Comparison of ENCODE assay signal across 22 cellular contexts in the genomic region with DNA sequence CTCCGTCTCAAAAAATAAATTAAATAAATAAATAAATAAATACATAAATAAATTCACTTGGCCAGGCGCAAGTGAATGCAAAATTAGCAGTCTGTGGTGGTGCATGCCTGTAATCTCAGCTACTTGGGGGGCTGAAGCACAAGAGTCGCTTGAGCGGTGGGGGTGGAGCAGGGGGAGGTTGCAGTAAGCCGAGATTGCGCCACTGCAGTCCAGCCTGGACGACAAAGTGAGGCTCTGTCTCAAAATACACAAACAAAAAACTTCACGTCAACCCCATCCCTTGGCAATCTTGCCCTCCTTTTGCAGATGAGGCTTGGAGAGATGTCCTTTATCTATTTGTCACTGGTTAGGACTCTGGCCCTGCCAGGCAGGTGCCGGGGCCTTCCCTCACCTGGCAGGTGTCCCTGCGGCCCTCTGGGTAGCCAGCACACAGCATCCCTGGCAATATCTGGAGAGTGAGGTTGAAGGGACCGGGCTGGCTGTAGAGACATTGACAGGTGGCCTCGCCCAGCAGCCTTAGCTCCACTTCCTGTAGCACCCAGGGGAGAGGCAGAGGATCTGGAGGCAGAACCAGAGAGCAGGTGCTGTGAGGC. TPM values are rescaled to one million over a fixed set of nuclear protein-coding genes. Genes with fewer than 3 reads are reported as not detected.
DNase-seq lines count a peak whose midpoint lies in the region; ATAC-seq, FAIRE-seq and TF ChIP-seq lines count a peak whose summit lies in the region.
"Had no signal": no experiment of that assay in that cellular context is flagged by ENCODE, and none has a peak within 500 bp of the region (broad histone marks: within the 10 kb centered on the region; RNA-seq: fewer than 3 reads in every experiment).

No MANE protein-coding gene starts in this region.

- in situ Hi-C loops in HepG2 (cut with HindIII; ENCODE audit: extremely low pct_ligation_motif_present, low pct_unique_long_range_greater_than_20kb), result no loop called here

- peaks cover 0 to 33% of the 10 kb centered on the region in 2 experiments; a peak in 4 of 5 replicates for H3K27me3 ChIP-seq in HepG2 (ENCODE audit: control insufficient read depth in 1 of 2, insufficient read depth in 2 of 2, low read length in 2 of 2)
- no peaks in the 10 kb centered on the region for H3K27me3 ChIP-seq in right lobe of liver
- H3K27me3 ChIP-seq in breast epithelium, result no peaks in the 10 kb centered on the region

- intact Hi-C loops in HepG2 (cut with micrococcal nuclease; ENCODE audit: unreplicated experiment) (loop anchor here (10.0 kb wide), 1 partner anchor 191 kb away; a partner anchor contains a TSS), right lobe of liver (cut with DNase I) (no loop called here), left ventricle myocardium superior (cut with micrococcal nuclease) (no loop called here), breast epithelium (cut with DNase I; ENCODE audit: low total_unique reads) (no loop called here)

- ATAC-seq in HepG2, result no peak
- ATAC-seq in right lobe of liver, result no peak
- ATAC-seq in left ventricle myocardium superior, result no peak
- ATAC-seq: GM12878, GM23338 had no signal

- WGBS in HepG2 (ENCODE audit: low lambda C conversion rate), result 5% methylated on average over 10 of the region's 12 CpGs
- WGBS in right lobe of liver (ENCODE audit: insufficient coverage, low coverage, low lambda C conversion rate, missing lambda C conversion rate), result 40% methylated on average over 7 of the region's 12 CpGs

- TF ChIP-seq CTCF in HepG2 (CRISPR knock-in tag; IDR thresholded peaks at IDR 0.05) (no peak), right lobe of liver (IDR thresholded peaks at IDR 0.05) (no peak), breast epithelium (IDR thresholded peaks at IDR 0.05) (no peak)

- no peak overlapping the region for H3K9ac ChIP-seq in HepG2 (ENCODE audit: insufficient read depth, low read depth, low read length)

- TF ChIP-seq EP300 in HepG2 (IDR thresholded peaks at IDR 0.05; ENCODE audit: low read depth in 2 of 2, low read length in 2 of 2), result no peak
- no peak for TF ChIP-seq EP300 in HepG2 (CRISPR knock-in tag; IDR thresholded peaks at IDR 0.05; ENCODE audit: borderline replicate concordance)

- no peaks in the 10 kb centered on the region for H3K36me3 ChIP-seq in HepG2 (replicated peaks in 1 of 2; ENCODE audit: control insufficient read depth in 1 of 2, insufficient read depth in 2 of 2, low read length in 2 of 2)
- no peaks in the 10 kb centered on the region for H3K36me3 ChIP-seq in right lobe of liver
- H3K36me3 ChIP-seq in breast epithelium, result no peaks in the 10 kb centered on the region

- POLR2A ChIA-PET in HepG2 (lab: Yijun Ruan, JAX), result interaction anchor here (1.5 to 1.6 kb wide), 2 partner anchors 34 to 147 kb away, joined by 3 to 7 read pairs; a partner anchor contains a TSS

- H3K9me3 ChIP-seq in HepG2 (ENCODE audit: low read length) (no peaks in the 10 kb centered on the region), right lobe of liver (no peaks in the 10 kb centered on the region), breast epithelium (no peaks in the 10 kb centered on the region)

- no peaks in the 10 kb centered on the region for H4K20me1 ChIP-seq in HepG2 (ENCODE audit: insufficient read depth, low read length)

- H3K79me2 ChIP-seq in HepG2 (ENCODE audit: insufficient read depth, low read length), result no peaks in the 10 kb centered on the region

- DNase-seq in HepG2 (ENCODE audit: low spot score), result peak; percentile 50
- no peak for DNase-seq in right lobe of liver
- peak; percentile 11 for DNase-seq in MV-4-11 (lab: John Stamatoyannopoulos, UW)
- DNase-seq in RPMI8226, result peak; percentile 35
- no peak for DNase-seq in left ventricle myocardium superior
- no peak for DNase-seq in cortex of kidney (lab: John Stamatoyannopoulos, UW)
- DNase-seq in breast epithelium (ENCODE audit: low spot score in 2 of 2), result no peak
- DNase-seq: AML-193, HCEC 1CT, KBM-7, NCI-H1417 treated with DMSO at 0.1 percent for 48 hours, NCI-H2029, NCI-H524, Right ventricle myocardium superior, SW 1271, T-helper 2 cell had no signal

- H3K27ac ChIP-seq in HepG2 (ENCODE audit: extremely low read length, insufficient read depth, low read length), result no peak overlapping the region
- no peak overlapping the region for H3K27ac ChIP-seq in right lobe of liver
- no peak overlapping the region for H3K27ac ChIP-seq in breast epithelium
- H3K27ac ChIP-seq: C4-2B had no signal

- BruUV-seq in HepG2 (replicated peaks; lab: Mats Ljungman, UMichigan), result no TSS peak

- no peak for TF ChIP-seq RAD21 in HepG2 (CRISPR knock-in tag; IDR thresholded peaks at IDR 0.05)

- H3K4me3 ChIP-seq in HepG2 (replicated peaks in 1 of 3; ENCODE audit: insufficient read depth in 1 of 3, low read depth in 2 of 3, low read length in 3 of 3), result no peak overlapping the region; a peak in 1 of 6 replicates
- H3K4me3 ChIP-seq in right lobe of liver, result no peak overlapping the region
- no peak overlapping the region for H3K4me3 ChIP-seq in breast epithelium
- H3K4me3 ChIP-seq: GM12878, GM23338 had no signal

- peak; percentile 54 for FAIRE-seq in HepG2 (lab: Jason Lieb, UNC)
- FAIRE-seq: GM12878, GM19239, RCC 7860 had no signal

- H2AFZ ChIP-seq in HepG2 (ENCODE audit: low read length), result no peak overlapping the region
- H2AFZ ChIP-seq: GM23338 had no signal

- TF ChIP-seq POLR2A in HepG2 (IDR thresholded peaks at IDR 0.05; ENCODE audit: insufficient read depth in 1 of 2, low read depth in 2 of 2, low read length in 2 of 2) (no peak), right lobe of liver (IDR thresholded peaks at IDR 0.05) (no peak), breast epithelium (IDR thresholded peaks at IDR 0.05) (no peak)

- peaks cover 55% of the 10 kb centered on the region for H3K4me1 ChIP-seq in HepG2 (ENCODE audit: insufficient read depth, low read length)
- H3K4me1 ChIP-seq in right lobe of liver, result peaks cover 0 to 15% (median 7%) of the 10 kb centered on the region in 4 donors
- H3K4me1 ChIP-seq in breast epithelium, result peaks cover 9% of the 10 kb centered on the region in 2 donors

- CTCF ChIA-PET in HepG2 (lab: Yijun Ruan, JAX; ENCODE audit: low intra/inter-chr PET ratio, low total read pairs), result no interaction called here

- H3K4me2 ChIP-seq in HepG2 (ENCODE audit: low read depth, low read length), result peak overlapping the region; percentile 30
- H3K4me2 ChIP-seq: GM23338 had no signal

RNA-seq across cellular contexts. Expression of a gene that starts 4.4 kb away (rescaled TPM):
- total RNA-seq in HepG2 (2016; rRNA removed; fragmentation: Illumina TruSeq; extraction: Trizol) (1.1 and 1.5 TPM in 2 replicates), right lobe of liver (1 to 10 TPM in 3 of 6 experiments, under 1 TPM in 3; 0.25 to 1.6 (median 1.0) TPM), left ventricle myocardium superior (2.7 TPM), breast epithelium (1 to 10 TPM in 2 of 3 donors, under 1 TPM in 1; 0.98 to 8.3 (median 2.0) TPM)
- 2.5 and 3.6 TPM in 2 replicates for total RNA-seq in HepG2 (2016; cell fraction: cytosol; rRNA removed; fragmentation: Illumina TruSeq; extraction: Trizol; ENCODE audit: low read depth)
- 0.79 and 2.2 TPM in 2 replicates for total RNA-seq in HepG2 (2016; cell fraction: insoluble cytoplasmic fraction; rRNA removed; fragmentation: Illumina TruSeq; extraction: Trizol)
- 3.2 and 4.8 TPM in 2 replicates for total RNA-seq in HepG2 (2016; cell fraction: membrane; rRNA removed; fragmentation: Illumina TruSeq; extraction: Trizol)
- total RNA-seq in HepG2 (2016; cell fraction: nucleus; rRNA removed; fragmentation: Illumina TruSeq; extraction: Trizol), result 1.1 and 1.8 TPM in 2 replicates
- 2.1 and 2.7 TPM in 2 replicates for polyA plus RNA-seq in HepG2 (2011; rRNA removed)
- polyA plus RNA-seq in HepG2 (2011; cell fraction: cytosol; rRNA removed), result 0.95 and 2.1 TPM in 2 replicates
- polyA plus RNA-seq in HepG2 (2011; cell fraction: nucleus; rRNA removed), result 1.9 and 2.8 TPM in 2 replicates
- 0.71 and 1.5 TPM in 2 replicates for polyA plus RNA-seq in HepG2 (2012)
- 2.1 and 2.2 TPM in 2 replicates for polyA plus RNA-seq in HepG2 (2016; cell fraction: cytosol; fragmentation: Illumina TruSeq; extraction: Trizol; ENCODE audit: low read depth)
- polyA plus RNA-seq in HepG2 (2016; cell fraction: insoluble cytoplasmic fraction; fragmentation: Illumina TruSeq; extraction: Trizol; ENCODE audit: low read depth), result 2.1 and 2.5 TPM in 2 replicates
- 0.93 and 4.0 TPM in 2 replicates for polyA plus RNA-seq in HepG2 (2016; cell fraction: membrane; fragmentation: Illumina TruSeq; extraction: Trizol; ENCODE audit: low read depth)
- polyA plus RNA-seq in HepG2 (2016; cell fraction: nucleus; fragmentation: Illumina TruSeq; extraction: Trizol; ENCODE audit: insufficient read depth, low read depth), result 1.3 and 3.1 TPM in 2 replicates
- 0.76 and 9.9 TPM in 2 replicates for polyA minus RNA-seq in HepG2 (2011; rRNA and poly(A)+ RNA removed; ENCODE audit: low replicate concordance)
- 0.20 and 0.44 TPM in 2 replicates for polyA minus RNA-seq in HepG2 (2011; cell fraction: cytosol; rRNA and poly(A)+ RNA removed)
- polyA minus RNA-seq in HepG2 (2011; cell fraction: nucleus; rRNA and poly(A)+ RNA removed), result 1.3 TPM in 1 of 2 replicates, not detected in the other
- total RNA-seq: OCI-LY7 had no signal

RNA-seq across cellular contexts. Expression of a gene that starts 10.0 kb away (rescaled TPM):
- total RNA-seq in HepG2 (2016; rRNA removed; fragmentation: Illumina TruSeq; extraction: Trizol) (1.2 and 2.6 TPM in 2 replicates), right lobe of liver (10 to 100 TPM in 4 of 6 experiments, 1 to 10 TPM in 2; 5.6 to 20.0 (median 13.1) TPM), left ventricle myocardium superior (not detected), breast epithelium (10 to 100 TPM in 2 of 3 donors, not detected in 1; 23.6 to 54.4 TPM)
- 0.18 and 0.20 TPM in 2 replicates for total RNA-seq in HepG2 (2016; cell fraction: cytosol; rRNA removed; fragmentation: Illumina TruSeq; extraction: Trizol; ENCODE audit: low read depth)
- 1.4 and 2.9 TPM in 2 replicates for total RNA-seq in HepG2 (2016; cell fraction: insoluble cytoplasmic fraction; rRNA removed; fragmentation: Illumina TruSeq; extraction: Trizol)
- total RNA-seq in HepG2 (2016; cell fraction: membrane; rRNA removed; fragmentation: Illumina TruSeq; extraction: Trizol), result 0.65 and 0.99 TPM in 2 replicates
- 3.0 and 3.8 TPM in 2 replicates for total RNA-seq in HepG2 (2016; cell fraction: nucleus; rRNA removed; fragmentation: Illumina TruSeq; extraction: Trizol)
- 7.2 and 20.0 TPM in 2 replicates for polyA plus RNA-seq in HepG2 (2011; rRNA removed)
- 11.2 and 11.7 TPM in 2 replicates for polyA plus RNA-seq in HepG2 (2011; cell fraction: cytosol; rRNA removed)
- 8.1 and 15.7 TPM in 2 replicates for polyA plus RNA-seq in HepG2 (2011; cell fraction: nucleus; rRNA removed)
- polyA plus RNA-seq in HepG2 (2012), result 12.5 and 34.4 TPM in 2 replicates
- polyA plus RNA-seq in HepG2 (2016; cell fraction: cytosol; fragmentation: Illumina TruSeq; extraction: Trizol; ENCODE audit: low read depth), result 0.41 and 0.50 TPM in 2 replicates
- polyA plus RNA-seq in HepG2 (2016; cell fraction: insoluble cytoplasmic fraction; fragmentation: Illumina TruSeq; extraction: Trizol; ENCODE audit: low read depth), result 1.6 and 1.8 TPM in 2 replicates
- 0.51 and 0.63 TPM in 2 replicates for polyA plus RNA-seq in HepG2 (2016; cell fraction: membrane; fragmentation: Illumina TruSeq; extraction: Trizol; ENCODE audit: low read depth)
- 6.6 and 8.0 TPM in 2 replicates for polyA plus RNA-seq in HepG2 (2016; cell fraction: nucleus; fragmentation: Illumina TruSeq; extraction: Trizol; ENCODE audit: insufficient read depth, low read depth)
- 0.58 and 12.5 TPM in 2 replicates for polyA minus RNA-seq in HepG2 (2011; rRNA and poly(A)+ RNA removed; ENCODE audit: low replicate concordance)
- polyA minus RNA-seq in HepG2 (2011; cell fraction: cytosol; rRNA and poly(A)+ RNA removed), result 5.5 and 9.5 TPM in 2 replicates
- polyA minus RNA-seq in HepG2 (2011; cell fraction: nucleus; rRNA and poly(A)+ RNA removed), result 0.77 and 2.7 TPM in 2 replicates
- total RNA-seq: OCI-LY7, Right ventricle myocardium superior had no signal

RNA-seq across cellular contexts. Expression of a gene that starts 28.0 kb away (rescaled TPM):
- total RNA-seq in HepG2 (2016; rRNA removed; fragmentation: Illumina TruSeq; extraction: Trizol), result 69.5 and 79.0 TPM in 2 replicates
- 35.7 and 36.8 TPM in 2 replicates for total RNA-seq in HepG2 (2016; cell fraction: cytosol; rRNA removed; fragmentation: Illumina TruSeq; extraction: Trizol; ENCODE audit: low read depth)
- total RNA-seq in HepG2 (2016; cell fraction: insoluble cytoplasmic fraction; rRNA removed; fragmentation: Illumina TruSeq; extraction: Trizol), result 66.0 and 82.2 TPM in 2 replicates
- total RNA-seq in HepG2 (2016; cell fraction: membrane; rRNA removed; fragmentation: Illumina TruSeq; extraction: Trizol), result 28.5 and 33.0 TPM in 2 replicates
- 42.9 and 51.1 TPM in 2 replicates for total RNA-seq in HepG2 (2016; cell fraction: nucleus; rRNA removed; fragmentation: Illumina TruSeq; extraction: Trizol)
- 84.2 and 85.3 TPM in 2 replicates for polyA plus RNA-seq in HepG2 (2011; rRNA removed)
- 59.8 and 72.8 TPM in 2 replicates for polyA plus RNA-seq in HepG2 (2011; cell fraction: cytosol; rRNA removed)
- polyA plus RNA-seq in HepG2 (2011; cell fraction: nucleus; rRNA removed), result 112 and 113 TPM in 2 replicates
- polyA plus RNA-seq in HepG2 (2012), result 49.1 and 52.0 TPM in 2 replicates
- polyA plus RNA-seq in HepG2 (2016; cell fraction: cytosol; fragmentation: Illumina TruSeq; extraction: Trizol; ENCODE audit: low read depth), result 5.9 and 6.1 TPM in 2 replicates
- 58.7 and 63.1 TPM in 2 replicates for polyA plus RNA-seq in HepG2 (2016; cell fraction: insoluble cytoplasmic fraction; fragmentation: Illumina TruSeq; extraction: Trizol; ENCODE audit: low read depth)
- 13.2 and 14.8 TPM in 2 replicates for polyA plus RNA-seq in HepG2 (2016; cell fraction: membrane; fragmentation: Illumina TruSeq; extraction: Trizol; ENCODE audit: low read depth)
- 86.8 and 87.6 TPM in 2 replicates for polyA plus RNA-seq in HepG2 (2016; cell fraction: nucleus; fragmentation: Illumina TruSeq; extraction: Trizol; ENCODE audit: insufficient read depth, low read depth)
- polyA minus RNA-seq in HepG2 (2011; rRNA and poly(A)+ RNA removed; ENCODE audit: low replicate concordance), result 37.8 and 50.2 TPM in 2 replicates
- 25.3 and 26.2 TPM in 2 replicates for polyA minus RNA-seq in HepG2 (2011; cell fraction: cytosol; rRNA and poly(A)+ RNA removed)
- 37.3 and 44.0 TPM in 2 replicates for polyA minus RNA-seq in HepG2 (2011; cell fraction: nucleus; rRNA and poly(A)+ RNA removed)
- 10 to 100 TPM; 20.4 to 29.9 (median 25.2) TPM for total RNA-seq in right lobe of liver
- 77.4 TPM for total RNA-seq in left ventricle myocardium superior
- 10 to 100 TPM; 53.6 to 85.0 (median 67.8) TPM for total RNA-seq in breast epithelium

RNA-seq across cellular contexts. Expression of a gene that starts 34.4 kb away (rescaled TPM):
- 64.8 and 68.1 TPM in 2 replicates for total RNA-seq in HepG2 (2016; rRNA removed; fragmentation: Illumina TruSeq; extraction: Trizol)
- 132 and 135 TPM in 2 replicates for total RNA-seq in HepG2 (2016; cell fraction: cytosol; rRNA removed; fragmentation: Illumina TruSeq; extraction: Trizol; ENCODE audit: low read depth)
- 65.7 and 69.2 TPM in 2 replicates for total RNA-seq in HepG2 (2016; cell fraction: insoluble cytoplasmic fraction; rRNA removed; fragmentation: Illumina TruSeq; extraction: Trizol)
- 107 and 110 TPM in 2 replicates for total RNA-seq in HepG2 (2016; cell fraction: membrane; rRNA removed; fragmentation: Illumina TruSeq; extraction: Trizol)
- 164 and 176 TPM in 2 replicates for total RNA-seq in HepG2 (2016; cell fraction: nucleus; rRNA removed; fragmentation: Illumina TruSeq; extraction: Trizol)
- polyA plus RNA-seq in HepG2 (2011; rRNA removed), result 168 and 176 TPM in 2 replicates
- 81.1 and 83.9 TPM in 2 replicates for polyA plus RNA-seq in HepG2 (2011; cell fraction: cytosol; rRNA removed)
- 401 and 461 TPM in 2 replicates for polyA plus RNA-seq in HepG2 (2011; cell fraction: nucleus; rRNA removed)
- polyA plus RNA-seq in HepG2 (2012), result 485 and 576 TPM in 2 replicates
- 70.9 and 79.9 TPM in 2 replicates for polyA plus RNA-seq in HepG2 (2016; cell fraction: cytosol; fragmentation: Illumina TruSeq; extraction: Trizol; ENCODE audit: low read depth)
- 475 and 565 TPM in 2 replicates for polyA plus RNA-seq in HepG2 (2016; cell fraction: insoluble cytoplasmic fraction; fragmentation: Illumina TruSeq; extraction: Trizol; ENCODE audit: low read depth)
- 78.4 and 96.5 TPM in 2 replicates for polyA plus RNA-seq in HepG2 (2016; cell fraction: membrane; fragmentation: Illumina TruSeq; extraction: Trizol; ENCODE audit: low read depth)
- 1,051 and 1,103 TPM in 2 replicates for polyA plus RNA-seq in HepG2 (2016; cell fraction: nucleus; fragmentation: Illumina TruSeq; extraction: Trizol; ENCODE audit: insufficient read depth, low read depth)
- 149 and 213 TPM in 2 replicates for polyA minus RNA-seq in HepG2 (2011; rRNA and poly(A)+ RNA removed; ENCODE audit: low replicate concordance)
- 117 and 135 TPM in 2 replicates for polyA minus RNA-seq in HepG2 (2011; cell fraction: cytosol; rRNA and poly(A)+ RNA removed)
- 379 and 413 TPM in 2 replicates for polyA minus RNA-seq in HepG2 (2011; cell fraction: nucleus; rRNA and poly(A)+ RNA removed)
- 10 to 100 TPM; 18.7 to 69.7 (median 40.4) TPM for total RNA-seq in right lobe of liver
- total RNA-seq in left ventricle myocardium superior, result 84.8 TPM
- 10 to 100 TPM; 59.0 to 78.3 (median 73.9) TPM for total RNA-seq in breast epithelium

RNA-seq across cellular contexts. Expression of a gene that starts 37.3 kb away (rescaled TPM):
- 24.9 and 25.2 TPM in 2 replicates for total RNA-seq in HepG2 (2016; rRNA removed; fragmentation: Illumina TruSeq; extraction: Trizol)
- total RNA-seq in HepG2 (2016; cell fraction: cytosol; rRNA removed; fragmentation: Illumina TruSeq; extraction: Trizol; ENCODE audit: low read depth), result 25.2 and 38.0 TPM in 2 replicates
- 21.6 and 21.9 TPM in 2 replicates for total RNA-seq in HepG2 (2016; cell fraction: insoluble cytoplasmic fraction; rRNA removed; fragmentation: Illumina TruSeq; extraction: Trizol)
- total RNA-seq in HepG2 (2016; cell fraction: membrane; rRNA removed; fragmentation: Illumina TruSeq; extraction: Trizol), result 42.8 and 61.6 TPM in 2 replicates
- 12.9 and 14.9 TPM in 2 replicates for total RNA-seq in HepG2 (2016; cell fraction: nucleus; rRNA removed; fragmentation: Illumina TruSeq; extraction: Trizol)
- 42.6 and 54.2 TPM in 2 replicates for polyA plus RNA-seq in HepG2 (2011; rRNA removed)
- 29.2 and 38.9 TPM in 2 replicates for polyA plus RNA-seq in HepG2 (2011; cell fraction: cytosol; rRNA removed)
- polyA plus RNA-seq in HepG2 (2011; cell fraction: nucleus; rRNA removed), result 119 and 127 TPM in 2 replicates
- 36.4 and 39.6 TPM in 2 replicates for polyA plus RNA-seq in HepG2 (2012)
- polyA plus RNA-seq in HepG2 (2016; cell fraction: cytosol; fragmentation: Illumina TruSeq; extraction: Trizol; ENCODE audit: low read depth), result 61.2 and 88.9 TPM in 2 replicates
- polyA plus RNA-seq in HepG2 (2016; cell fraction: insoluble cytoplasmic fraction; fragmentation: Illumina TruSeq; extraction: Trizol; ENCODE audit: low read depth), result 38.3 and 44.6 TPM in 2 replicates
- polyA plus RNA-seq in HepG2 (2016; cell fraction: membrane; fragmentation: Illumina TruSeq; extraction: Trizol; ENCODE audit: low read depth), result 82.3 and 100 TPM in 2 replicates
- 34.1 and 38.8 TPM in 2 replicates for polyA plus RNA-seq in HepG2 (2016; cell fraction: nucleus; fragmentation: Illumina TruSeq; extraction: Trizol; ENCODE audit: insufficient read depth, low read depth)
- 34.7 and 50.5 TPM in 2 replicates for polyA minus RNA-seq in HepG2 (2011; rRNA and poly(A)+ RNA removed; ENCODE audit: low replicate concordance)
- 23.9 and 34.2 TPM in 2 replicates for polyA minus RNA-seq in HepG2 (2011; cell fraction: cytosol; rRNA and poly(A)+ RNA removed)
- 25.6 and 37.4 TPM in 2 replicates for polyA minus RNA-seq in HepG2 (2011; cell fraction: nucleus; rRNA and poly(A)+ RNA removed)
- total RNA-seq in right lobe of liver, result 10 to 100 TPM; 34.8 to 61.5 (median 41.8) TPM
- total RNA-seq in left ventricle myocardium superior, result 90.5 TPM
- 10 to 100 TPM; 31.8 to 33.6 (median 33.5) TPM for total RNA-seq in breast epithelium

Comparison
In these comparisons a context has a peak if more than half of its experiments do, and no peak if none do; other contexts are left out.
1. DNase-seq: peak in HepG2 (single experiment), MV-4-11 (single experiment) and RPMI8226 (single experiment); none in right lobe of liver (0 of 3), left ventricle myocardium superior (single experiment), cortex of kidney (single experiment) and breast epithelium (0 of 2).